ENCODE assay signal across 8 cellular contexts in the genomic region with DNA sequence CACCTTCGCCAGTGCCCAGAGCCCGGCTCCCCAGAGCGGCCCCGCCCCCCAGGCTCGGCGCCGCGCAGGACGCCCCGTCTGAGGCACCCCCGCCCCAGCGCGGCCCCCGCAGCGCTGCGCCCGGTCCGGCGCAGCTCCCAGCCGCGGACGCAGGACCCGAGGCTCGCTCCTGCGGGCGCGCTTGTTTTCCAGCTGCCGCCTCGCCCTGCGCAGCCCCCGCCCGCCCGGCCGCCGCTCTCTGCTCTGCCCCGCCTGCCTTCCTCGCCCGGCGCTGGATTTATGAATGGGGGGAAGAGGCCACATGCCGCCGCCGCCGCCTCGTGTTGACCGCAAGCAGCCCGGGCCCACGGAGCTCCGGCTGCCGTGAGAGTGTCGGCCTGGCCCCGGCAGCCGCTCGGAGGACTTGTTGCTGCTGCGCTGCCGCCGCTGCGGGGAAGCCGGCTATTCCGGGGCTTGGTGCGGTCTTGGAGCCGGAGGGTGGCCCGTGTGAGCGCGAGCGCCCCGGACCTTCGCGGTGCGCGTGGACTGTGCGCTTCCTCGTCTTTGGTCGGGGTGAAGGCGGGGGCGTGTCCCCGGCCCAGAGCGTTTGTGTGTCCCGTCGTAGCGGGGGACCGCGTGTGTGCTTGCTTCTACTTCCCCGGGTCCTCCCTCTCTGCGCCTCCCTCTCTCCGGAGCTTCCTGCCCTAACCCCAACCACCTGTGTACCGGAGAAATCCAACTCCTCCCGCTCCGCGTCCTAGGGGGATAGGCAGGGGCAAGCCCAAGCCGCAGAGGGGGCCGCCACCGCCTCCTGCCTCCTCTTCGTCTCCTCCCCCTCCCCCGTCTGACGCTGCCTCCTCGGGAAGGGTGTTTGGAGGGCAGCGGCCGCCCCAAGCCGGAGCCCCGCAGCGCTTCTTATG. TPM values are rescaled to one million over a fixed set of nuclear protein-coding genes. Genes with fewer than 3 reads are reported as not detected.
A peak's percentile ranks its signal among the peaks of the same experiment; 100 is the strongest.
DNase-seq lines count a peak whose midpoint lies in the region; ATAC-seq and TF ChIP-seq lines count a peak whose summit lies in the region.

No MANE protein-coding gene starts in this region.

- peak overlapping the region; percentile 77 for H2AFZ ChIP-seq in parathyroid adenoma

- no peak for TF ChIP-seq CTCF in parathyroid adenoma (IDR thresholded peaks at IDR 0.05)

- in situ Hi-C loops in ACHN (cut with HindIII; ENCODE audit: low pct_ligation_motif_present, low pct_unique_long_range_greater_than_20kb, low sequenced_read_pairs) = loop anchor here (25.0 kb wide), 1 partner anchor 101 kb away; no protein-coding TSS in a partner anchor

- peak overlapping the region; percentile 56 for H3K4me3 ChIP-seq in parathyroid adenoma (ENCODE audit: low read depth, low read length)

- peak overlapping the region; percentile 53 for H3K27ac ChIP-seq in parathyroid adenoma

- DNase-seq in ACHN (peak; percentile 24), RPMI7951 (ENCODE audit: low read depth) (peak; percentile 36), germinal center (ENCODE audit: low spot score) (peak; percentile 36)
- DNase-seq in activated effector memory CD4-positive, alpha-beta T cell treated with anti-CD3 and anti-CD28 coated beads, Interleukin-2, amount 50 U/mL, for 16 hours = peak; percentile 84

- peaks cover 14% of the 10 kb centered on the region for H3K4me1 ChIP-seq in parathyroid adenoma

- no peaks in the 10 kb centered on the region for H3K79me2 ChIP-seq in parathyroid adenoma

- H3K27me3 ChIP-seq in parathyroid adenoma (ENCODE audit: control insufficient read depth, insufficient read depth, low read length) = no peaks in the 10 kb centered on the region

- no peaks in the 10 kb centered on the region for H3K9me3 ChIP-seq in parathyroid adenoma (ENCODE audit: control insufficient read depth, low read length)

- peak overlapping the region; percentile 48 for H3K4me2 ChIP-seq in parathyroid adenoma (ENCODE audit: low read length)

- ATAC-seq in GM18909 (IDR thresholded peaks at IDR 0.05; ENCODE audit: poor library complexity, unreplicated experiment) (peak; percentile 35), HG03439 (IDR thresholded peaks at IDR 0.05; ENCODE audit: unreplicated experiment) (peak; percentile 32), HG03378 (IDR thresholded peaks at IDR 0.05; ENCODE audit: unreplicated experiment) (no peak)

- no peaks in the 10 kb centered on the region for H3K36me3 ChIP-seq in parathyroid adenoma (ENCODE audit: control insufficient read depth, insufficient read depth, low read length)

- H3K9ac ChIP-seq in parathyroid adenoma = no peak overlapping the region

RNA-seq across cellular contexts. Expression of a gene that starts 0.7 kb away (rescaled TPM):
- 0.84 and 2.0 TPM in 2 replicates for total RNA-seq in RPMI7951 (2014; rRNA removed; shearing (Covaris generic))

Comparison
In these comparisons a context has a peak if more than half of its experiments do, and no peak if none do; other contexts are left out.
1. DNase-seq: peak in every context shown above with its lines; median percentile 84 in activated effector memory CD4-positive, alpha-beta T cell treated with anti-CD3 and anti-CD28 coated beads, Interleukin-2, amount 50 U/mL, for 16 hours; 36 in RPMI7951; 36 in germinal center; 24 in ACHN.